Comparison of ENCODE assay signal across 8 cellular contexts in the genomic region with DNA sequence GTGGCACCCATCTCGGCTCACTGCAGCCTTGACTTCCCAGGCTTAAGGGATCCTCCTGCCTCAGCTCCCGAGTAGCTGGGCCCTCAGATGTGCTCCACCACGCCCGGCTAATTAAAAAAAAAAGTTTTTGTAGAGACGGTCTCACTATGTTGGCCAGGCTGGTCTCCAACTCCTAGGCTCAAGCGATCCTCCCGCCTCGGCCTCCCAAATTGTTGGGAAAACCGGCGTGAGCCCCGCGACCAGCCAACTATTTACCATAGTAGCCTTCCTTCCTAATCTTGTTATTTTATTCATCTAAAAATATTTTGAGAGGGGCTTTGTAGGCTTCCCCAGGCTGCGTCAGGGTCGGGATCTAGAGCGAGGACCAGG. TPM values are rescaled to one million over a fixed set of nuclear protein-coding genes. Genes with fewer than 3 reads are reported as not detected.
DNase-seq lines count a peak whose midpoint lies in the region; ATAC-seq and TF ChIP-seq lines count a peak whose summit lies in the region.

No MANE protein-coding gene starts in this region.

- no peaks in the 10 kb centered on the region for H3K36me3 Mint-ChIP-seq in stimulated activated naive CD8-positive, alpha-beta T cell treated with anti-CD3 and anti-CD28 coated beads, Interleukin-15, Interleukin-2, amounts not matched to agents 100 ng/mL and 50 ng/mL, for 24 hours (ENCODE audit: low read depth)

- H3K4me3 ChIP-seq in breast epithelium (peak overlapping the region; percentile 75 to 96 (median 90)), mononuclear cell (ENCODE audit: low read length) (peak overlapping the region; percentile 74), aorta (ENCODE audit: low read length in 2 of 2) (peak overlapping the region; percentile 31 to 87)

- no peaks in the 10 kb centered on the region for H3K27me3 Mint-ChIP-seq in stimulated activated naive CD8-positive, alpha-beta T cell treated with anti-CD3 and anti-CD28 coated beads, Interleukin-15, Interleukin-2, amounts not matched to agents 100 ng/mL and 50 ng/mL, for 24 hours

- H3K4me1 ChIP-seq in breast epithelium (no peaks in the 10 kb centered on the region), mononuclear cell (ENCODE audit: insufficient read depth, low read length) (peaks cover 23% of the 10 kb centered on the region), aorta (ENCODE audit: control insufficient read depth in 1 of 2, insufficient read depth in 2 of 2, low read length in 2 of 2) (no peaks in the 10 kb centered on the region)

- peaks cover 26% of the 10 kb centered on the region for H3K4me1 Mint-ChIP-seq in stimulated activated naive CD8-positive, alpha-beta T cell treated with anti-CD3 and anti-CD28 coated beads, Interleukin-15, Interleukin-2, amounts not matched to agents 100 ng/mL and 50 ng/mL, for 24 hours (ENCODE audit: low read depth)

- no peak for DNase-seq in stimulated activated naive CD8-positive, alpha-beta T cell treated with anti-CD3 and anti-CD28 coated beads, Interleukin-15, Interleukin-2, amounts not matched to agents 100 U/mL and 50 U/mL, for 24 hours
- DNase-seq in breast epithelium (ENCODE audit: low spot score in 2 of 2) (no peak), aorta (no peak), NCI-H128 (lab: John Stamatoyannopoulos, UW; ENCODE audit: unreplicated experiment) (no peak)

- H3K27ac ChIP-seq in breast epithelium (peak overlapping the region; percentile 97 to 99), aorta (ENCODE audit: low read depth in 1 of 2, low read length in 2 of 2) (peak overlapping the region; percentile 60 to 83)

- TF ChIP-seq POLR2A in breast epithelium (IDR thresholded peaks at IDR 0.05) = no peak

- TF ChIP-seq CTCF in breast epithelium (IDR thresholded peaks at IDR 0.05) = no peak

- H3K36me3 ChIP-seq in breast epithelium (no peaks in the 10 kb centered on the region), aorta (ENCODE audit: control insufficient read depth in 1 of 2, insufficient read depth in 2 of 2, low read length in 1 of 2) (no peaks in the 10 kb centered on the region)

- no peaks in the 10 kb centered on the region for H3K27me3 ChIP-seq in breast epithelium
- no peaks in the 10 kb centered on the region for H3K27me3 ChIP-seq in mononuclear cell (ENCODE audit: insufficient read depth, low read length)
- H3K27me3 ChIP-seq in aorta (ENCODE audit: control insufficient read depth in 1 of 2, insufficient read depth in 2 of 2, low read length in 1 of 2) = no peaks in the 10 kb centered on the region

- WGBS in aorta, 2 donors = 36 to 39% methylated on average over 15 of the region's 15 CpGs

- ATAC-seq in stimulated activated naive CD8-positive, alpha-beta T cell treated with anti-CD3 and anti-CD28 coated beads, Interleukin-15, Interleukin-2, amounts not matched to agents 100 U/mL and 50 U/mL, for 24 hours = no peak
- no peak for ATAC-seq in aorta (ENCODE audit: low FRiP score)
- no peak for ATAC-seq in GM21390 (IDR thresholded peaks at IDR 0.05; ENCODE audit: unreplicated experiment)
- no peak for ATAC-seq in GM19023 (IDR thresholded peaks at IDR 0.05; ENCODE audit: unreplicated experiment)

- no peaks in the 10 kb centered on the region for H3K9me3 Mint-ChIP-seq in stimulated activated naive CD8-positive, alpha-beta T cell treated with anti-CD3 and anti-CD28 coated beads, Interleukin-15, Interleukin-2, amounts not matched to agents 100 ng/mL and 50 ng/mL, for 24 hours

- H3K4me3 Mint-ChIP-seq in stimulated activated naive CD8-positive, alpha-beta T cell treated with anti-CD3 and anti-CD28 coated beads, Interleukin-15, Interleukin-2, amounts not matched to agents 100 ng/mL and 50 ng/mL, for 24 hours = peak overlapping the region; percentile 87

- H3K27ac Mint-ChIP-seq in stimulated activated naive CD8-positive, alpha-beta T cell treated with anti-CD3 and anti-CD28 coated beads, Interleukin-15, Interleukin-2, amounts not matched to agents 100 ng/mL and 50 ng/mL, for 24 hours = peak overlapping the region; percentile 93

- H3K9me3 ChIP-seq in breast epithelium = no peaks in the 10 kb centered on the region
- H3K9me3 ChIP-seq in mononuclear cell (ENCODE audit: low read depth, low read length) = no peaks in the 10 kb centered on the region
- no peaks in the 10 kb centered on the region for H3K9me3 ChIP-seq in aorta (ENCODE audit: control insufficient read depth, low read length)

- intact Hi-C loops in breast epithelium (cut with DNase I; ENCODE audit: low total_unique reads) = no loop called here
- intact Hi-C loops in aorta (cut with DNase I) = loop anchor here in 1 of 2 donors (10.0 kb wide), 1 partner anchor 529 kb away; a partner anchor contains a TSS

RNA-seq across cellular contexts. Expression of a gene that starts 25.4 kb away (rescaled TPM):
- 10 to 100 TPM; 46.2 to 61.2 (median 50.6) TPM for total RNA-seq in breast epithelium
- total RNA-seq in mononuclear cell = 80.5 TPM
- 10 to 100 TPM; 46.0 to 57.3 TPM for total RNA-seq in aorta
- polyA plus RNA-seq in aorta = 10 to 100 TPM; 23.1 to 36.1 TPM

RNA-seq across cellular contexts. Expression of a gene that starts 54.1 kb away (rescaled TPM):
- 10 to 100 TPM in 2 of 3 donors, 1 to 10 TPM in 1; 1.1 to 12.0 (median 10.2) TPM for total RNA-seq in breast epithelium
- total RNA-seq in mononuclear cell = 0.21 TPM
- under 1 TPM; 0.81 to 0.99 TPM for total RNA-seq in aorta
- polyA plus RNA-seq in aorta = 1 to 10 TPM in 1 of 2 donors, under 1 TPM in 1; 0.10 to 3.0 TPM
